ENCODE assay signal across 9 cellular contexts in genomic region chr6:32954983-32955802, GRCh38. TPM values are rescaled to one million over a fixed set of nuclear protein-coding genes. Genes with fewer than 3 reads are reported as not detected.
A peak's percentile ranks its signal among the peaks of the same experiment; 100 is the strongest.
DNase-seq lines count a peak whose midpoint lies in the region; ATAC-seq and TF ChIP-seq lines count a peak whose summit lies in the region.
"Had no signal": no experiment of that assay in that cellular context is flagged by ENCODE, and none has a peak within 500 bp of the region (broad histone marks: within the 10 kb centered on the region; RNA-seq: fewer than 3 reads in every experiment).

No MANE protein-coding gene starts in this region.

- H3K9me3 Mint-ChIP-seq in effector memory CD8-positive, alpha-beta T cell, result no peaks in the 10 kb centered on the region

- H4K20me1 ChIP-seq in smooth muscle cell (ENCODE audit: low read depth), result no peaks in the 10 kb centered on the region

- H3K4me1 ChIP-seq in smooth muscle cell (ENCODE audit: low read depth) (no peaks in the 10 kb centered on the region), right cardiac atrium (ENCODE audit: control insufficient read depth, insufficient read depth, low read length) (no peaks in the 10 kb centered on the region)

- no peaks in the 10 kb centered on the region for H3F3A ChIP-seq in smooth muscle cell (ENCODE audit: low read depth)

- no peak overlapping the region for H2AFZ ChIP-seq in smooth muscle cell (ENCODE audit: low read depth)

- H3K27ac ChIP-seq in smooth muscle cell (ENCODE audit: low read depth) (no peak overlapping the region), right cardiac atrium (ENCODE audit: low read length) (no peak overlapping the region)

- H3K36me3 ChIP-seq in smooth muscle cell (ENCODE audit: low read depth), result no peaks in the 10 kb centered on the region

- H3K36me3 Mint-ChIP-seq in effector memory CD8-positive, alpha-beta T cell (ENCODE audit: insufficient read depth), result no peaks in the 10 kb centered on the region

- peak; percentile 14 for ATAC-seq in effector memory CD8-positive, alpha-beta T cell (replicated peaks)
- no peak for ATAC-seq in HG02970 (IDR thresholded peaks at IDR 0.05; ENCODE audit: low FRiP score, unreplicated experiment)
- no peak for ATAC-seq in right cardiac atrium

- peak; percentile 20 for TF ChIP-seq CTCF in smooth muscle cell (IDR thresholded peaks at IDR 0.05; ENCODE audit: borderline replicate concordance, insufficient read depth, poor library complexity, severe bottlenecking)

- intact Hi-C loops in right cardiac atrium (cut with DNase I), result no loop called here

- H3K4me2 ChIP-seq in smooth muscle cell, result no peak overlapping the region

- no peak overlapping the region for H3K9ac ChIP-seq in smooth muscle cell (ENCODE audit: low read depth)

- H3K9me3 ChIP-seq in smooth muscle cell (replicated peaks; ENCODE audit: low read depth), result no peaks in the 10 kb centered on the region
- H3K9me3 ChIP-seq in right cardiac atrium (ENCODE audit: control insufficient read depth, low read length), result no peaks in the 10 kb centered on the region

- H3K79me2 ChIP-seq in smooth muscle cell (ENCODE audit: low read depth), result no peaks in the 10 kb centered on the region

- no peaks in the 10 kb centered on the region for H3K27me3 ChIP-seq in smooth muscle cell (ENCODE audit: low read depth)
- no peaks in the 10 kb centered on the region for H3K27me3 ChIP-seq in right cardiac atrium (ENCODE audit: control insufficient read depth, insufficient read depth)

- peak; percentile 11 to 15 for DNase-seq in SHP77 (lab: John Stamatoyannopoulos, UW)
- DNase-seq in SHP77 treated with DMSO at 0.1 percent for 48 hours (lab: John Stamatoyannopoulos, UW), result no peak
- peak; percentile 53 to 67 for DNase-seq in NCI-H526 (lab: John Stamatoyannopoulos, UW)
- peak in 1 of 3 experiments; percentile 25 for DNase-seq in effector memory CD8-positive, alpha-beta T cell
- DNase-seq in smooth muscle cell (lab: John Stamatoyannopoulos, UW; ENCODE audit: unreplicated experiment), result no peak
- DNase-seq in T-helper 9 cell, result no peak
- no peak for DNase-seq in right cardiac atrium

- H3K4me1 Mint-ChIP-seq in effector memory CD8-positive, alpha-beta T cell (ENCODE audit: low read depth in 2 of 2), result peaks cover 28 to 44% of the 10 kb centered on the region in 2 donors

- 44% methylated on average over 3 of the region's 3 CpGs for WGBS in smooth muscle cell (ENCODE audit: low lambda C conversion rate)
- 32% methylated on average over 3 of the region's 3 CpGs for WGBS in right cardiac atrium

- H3K27ac Mint-ChIP-seq in effector memory CD8-positive, alpha-beta T cell, result peak overlapping the region in 1 of 2 donors; percentile 15

- no peak overlapping the region for H3K4me3 Mint-ChIP-seq in effector memory CD8-positive, alpha-beta T cell

- H3K27me3 Mint-ChIP-seq in effector memory CD8-positive, alpha-beta T cell, result no peaks in the 10 kb centered on the region

- H3K4me3 ChIP-seq in smooth muscle cell (no peak overlapping the region), right cardiac atrium (ENCODE audit: low read length) (no peak overlapping the region)

RNA-seq across cellular contexts. Expression of gene HLA-DMA, which starts 2.3 kb away (rescaled TPM):
- total RNA-seq in smooth muscle cell (0.90 and 3.1 TPM in 2 replicates), right cardiac atrium (10 to 100 TPM; 16.2 to 26.6 (median 17.3) TPM)
- polyA plus RNA-seq in smooth muscle cell (4.0 and 4.8 TPM in 2 replicates), right cardiac atrium (20.9 TPM)

RNA-seq across cellular contexts. Expression of gene BRD2, which starts 13.2 kb away (rescaled TPM):
- total RNA-seq in smooth muscle cell (205 and 244 TPM in 2 replicates), right cardiac atrium (100 to 1,000 TPM in 1 of 4 donors, 10 to 100 TPM in 3; 82.6 to 100 (median 86.9) TPM)
- polyA plus RNA-seq in smooth muscle cell (162 and 197 TPM in 2 replicates), right cardiac atrium (73.1 TPM)

RNA-seq across cellular contexts. Expression of gene HLA-DMB, which starts 14.4 kb away (rescaled TPM):
- total RNA-seq in smooth muscle cell (not detected in 2 replicates), right cardiac atrium (10 to 100 TPM in 3 of 4 donors, 1 to 10 TPM in 1; 8.5 to 15.7 (median 12.4) TPM)
- polyA plus RNA-seq in smooth muscle cell (not detected in 2 replicates), right cardiac atrium (6.0 TPM)
- total RNA-seq: NCI-H460 had no signal

RNA-seq across cellular contexts. Expression of gene HLA-DOA, which starts 54.2 kb away (rescaled TPM):
- total RNA-seq in smooth muscle cell, result 0.09 TPM in 1 of 2 replicates, not detected in the other
- polyA plus RNA-seq in smooth muscle cell, result 0.26 TPM in 1 of 2 replicates, not detected in the other
- total RNA-seq in right cardiac atrium, result 1 to 10 TPM; 1.3 to 2.3 (median 1.8) TPM
- 1.2 TPM for polyA plus RNA-seq in right cardiac atrium
- total RNA-seq: NCI-H460 had no signal

Comparison
In these comparisons a context has a peak if more than half of its experiments do, and no peak if none do; other contexts are left out.
1. DNase-seq: peak in SHP77 (2 of 2) and NCI-H526 (2 of 2); none in SHP77 treated with DMSO at 0.1 percent for 48 hours (single experiment), smooth muscle cell (single experiment), T-helper 9 cell (single experiment) and right cardiac atrium (0 of 3).